In the genomic region with DNA sequence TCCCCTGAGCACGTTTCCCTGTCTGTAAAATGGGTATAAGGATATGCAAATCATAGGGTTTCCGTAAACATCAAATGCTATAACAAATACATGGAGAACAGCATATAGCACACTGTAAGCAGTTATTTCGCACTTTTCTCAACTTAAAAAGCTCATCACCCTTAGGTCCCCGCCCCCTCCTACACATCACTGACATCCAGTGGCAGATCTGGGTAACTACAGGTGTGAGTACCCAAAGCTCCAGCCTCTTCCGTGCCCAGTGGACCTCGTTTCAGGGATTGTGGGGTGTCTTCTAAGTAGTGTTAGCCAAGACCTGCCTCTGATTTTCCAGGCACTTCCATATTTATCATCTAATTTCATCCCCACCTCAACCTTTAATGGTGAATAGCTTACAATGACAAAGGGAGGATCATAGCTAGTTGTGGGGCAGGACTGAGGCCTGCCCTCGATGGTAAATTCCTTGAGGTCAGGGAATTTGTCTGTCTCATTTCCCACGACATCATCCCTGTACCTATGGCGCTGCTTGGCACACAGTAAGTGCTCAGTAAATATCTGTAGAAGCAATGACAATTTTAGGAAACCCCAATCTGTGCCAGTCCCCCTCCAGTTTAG, we compare ENCODE assay signal across 8 cellular contexts.
DNase-seq lines count a peak whose midpoint lies in the region; ATAC-seq and TF ChIP-seq lines count a peak whose summit lies in the region.

No MANE protein-coding gene starts in this region.

- H3K4me3 ChIP-seq in mucosa of descending colon: no peak overlapping the region

- intact Hi-C loops in mucosa of descending colon (cut with DNase I, micrococcal nuclease): no loop called here

- DNase-seq in NCI-H2107 treated with DMSO at 0.1 percent for 48 hours (lab: John Stamatoyannopoulos, UW; ENCODE audit: unreplicated experiment): peak; percentile 26
- DNase-seq in NCI-H2107 (lab: John Stamatoyannopoulos, UW): no peak
- peak; percentile 63 for DNase-seq in RPMI7951 (ENCODE audit: low read depth)
- DNase-seq in ecto neural progenitor cell (ENCODE audit: low spot score): peak; percentile 66
- DNase-seq in mucosa of descending colon: peak in 2 of 3 donors; percentile 21 to 44
- no peak for DNase-seq in globus pallidus (ENCODE audit: low spot score)

- ATAC-seq in GM19395 (IDR thresholded peaks at IDR 0.05; ENCODE audit: unreplicated experiment): peak; percentile 87
- ATAC-seq in HG03460 (IDR thresholded peaks at IDR 0.05; ENCODE audit: unreplicated experiment): peak; percentile 86
- ATAC-seq in mucosa of descending colon: peak; percentile 78

- TF ChIP-seq CTCF in mucosa of descending colon (IDR thresholded peaks at IDR 0.05): peak; percentile 38

- no peaks in the 10 kb centered on the region for H3K36me3 ChIP-seq in mucosa of descending colon (ENCODE audit: low read depth)

- no peaks in the 10 kb centered on the region for H3K4me1 ChIP-seq in mucosa of descending colon (ENCODE audit: low read depth)

- H3K9me3 ChIP-seq in mucosa of descending colon: no peaks in the 10 kb centered on the region

Comparison
In these comparisons a context has a peak if more than half of its experiments do, and no peak if none do; other contexts are left out.
1. DNase-seq: peak in NCI-H2107 treated with DMSO at 0.1 percent for 48 hours (single experiment), RPMI7951 (single experiment), ecto neural progenitor cell (single experiment) and mucosa of descending colon (2 of 3); none in NCI-H2107 (single experiment) and globus pallidus (single experiment).
2. Peak in every context shown above with its lines, with median percentiles within 50 percentile points of each other: ATAC-seq.